10 cellular contexts compared by ENCODE assay signal in the genomic region with DNA sequence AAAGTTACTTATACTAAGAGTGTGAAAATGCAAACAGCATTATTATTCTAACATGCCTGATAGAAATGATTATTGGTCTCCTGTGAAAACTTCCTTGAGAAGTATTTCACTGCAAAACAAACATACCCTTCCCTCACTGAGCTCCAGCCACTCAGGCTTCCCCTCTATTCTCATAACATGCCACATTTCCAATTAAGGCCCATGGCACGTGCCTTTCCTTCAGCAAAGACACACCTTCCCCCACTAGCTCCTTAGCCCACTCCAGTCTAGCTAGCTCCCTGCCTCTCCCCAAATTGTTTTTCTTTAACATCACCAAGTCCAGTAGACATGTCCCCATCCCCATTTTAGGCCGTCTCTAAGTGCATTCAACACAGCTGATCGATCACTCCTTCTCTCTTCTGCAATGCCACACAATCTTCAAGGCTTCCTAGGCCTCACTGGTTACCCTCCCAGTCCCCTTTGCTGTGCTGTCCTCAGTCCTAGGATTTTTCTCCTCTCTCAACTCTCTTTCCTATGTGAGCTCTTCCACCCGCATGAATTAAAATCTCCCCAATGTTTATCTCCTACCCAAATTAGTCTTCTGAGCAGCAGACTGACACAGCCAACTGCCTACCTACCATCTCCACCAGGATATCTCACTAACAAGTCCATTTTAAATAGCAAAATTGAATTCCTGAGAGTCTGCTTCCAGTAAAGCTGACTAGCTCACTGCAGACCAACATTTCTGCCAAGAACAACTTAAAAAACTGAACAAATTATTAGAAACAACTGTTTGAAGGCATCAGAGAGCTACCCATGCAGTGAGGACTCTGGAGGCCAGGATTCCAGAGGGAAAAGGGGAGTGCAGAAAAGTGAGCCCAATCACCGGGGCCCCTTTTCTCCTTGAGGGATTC. TPM values are rescaled to one million over a fixed set of nuclear protein-coding genes. Genes with fewer than 3 reads are reported as not detected.
DNase-seq lines count a peak whose midpoint lies in the region; ATAC-seq, FAIRE-seq and TF ChIP-seq lines count a peak whose summit lies in the region.
"Had no signal": no experiment of that assay in that cellular context is flagged by ENCODE, and none has a peak within 500 bp of the region (broad histone marks: within the 10 kb centered on the region; RNA-seq: fewer than 3 reads in every experiment).

No MANE protein-coding gene starts in this region.

- H3K27ac ChIP-seq in HEK293 (ENCODE audit: extremely low read depth, low read depth, low read length) (no peak overlapping the region), H1 (ENCODE audit: low read depth, low read length) (no peak overlapping the region), mesenchymal stem cell (ENCODE audit: low read length, poor library complexity, severe bottlenecking) (no peak overlapping the region), thoracic aorta (peak overlapping the region; percentile 71 to 79)

- H3K56ac ChIP-seq in H1 (replicated peaks; ENCODE audit: insufficient read length, low read depth, low read length), result no peak overlapping the region

- no peaks in the 10 kb centered on the region for H3K23me2 ChIP-seq in H1 (ENCODE audit: low read depth, low read length)

- 85% methylated on average over 4 of the region's 5 CpGs; no CpG with 5 or more reads in 1 of the 2 experiments for WGBS in H1 (ENCODE audit: extremely low coverage in 1 of 2, insufficient coverage in 1 of 2, insufficient read length in 1 of 2, insufficient replicate concordance in 2 of 2, low coverage in 1 of 2, low lambda C conversion rate in 2 of 2, missing lambda C conversion rate in 1 of 2), 2 experiments
- WGBS in mesenchymal stem cell, result 89% methylated on average over 5 of the region's 5 CpGs

- no peak overlapping the region for H2BK20ac ChIP-seq in H1 (ENCODE audit: low read length)

- 0 out of 2 replicates have a peak, but pooled peaks cover 3% of the 10 kb centered on the region for H3K79me1 ChIP-seq in H1 (ENCODE audit: low read depth, low read length)
- H3K79me1 ChIP-seq in mesenchymal stem cell (replicated peaks; ENCODE audit: low read length, poor library complexity, severe bottlenecking), result peaks cover 24% of the 10 kb centered on the region

- no peak overlapping the region for H4K5ac ChIP-seq in H1 (ENCODE audit: insufficient read length, low read depth, low read length)

- H3K36me3 ChIP-seq in HEK293 (ENCODE audit: control insufficient read depth in 2 of 2, insufficient read depth in 1 of 2, low read length in 2 of 2) (no peaks in the 10 kb centered on the region), H1 (ENCODE audit: control insufficient read depth in 2 of 4, insufficient read depth in 4 of 4, low read length in 3 of 4) (no peaks in the 10 kb centered on the region), mesenchymal stem cell (ENCODE audit: control insufficient read depth in 1 of 2, insufficient read depth in 2 of 2, low read depth in 1 of 2, low read length in 2 of 2) (no peaks in the 10 kb centered on the region), thoracic aorta (no peaks in the 10 kb centered on the region)

- H3K14ac ChIP-seq in H1 (ENCODE audit: insufficient read length) (no peak overlapping the region), mesenchymal stem cell (ENCODE audit: low read length in 2 of 2) (peak overlapping the region in 1 of 2 experiments; percentile 89)

- H3K4me1 ChIP-seq in HEK293 (ENCODE audit: control insufficient read depth, insufficient read depth, low read length), result peaks cover 12% of the 10 kb centered on the region; the same call in 1 of the 2 replicates
- H3K4me1 ChIP-seq in H1 (replicated peaks in 1 of 4; ENCODE audit: control insufficient read depth in 3 of 4, insufficient read depth in 4 of 4, low read length in 3 of 4), result peaks cover 0 to 9% (median 2%) of the 10 kb centered on the region in 4 experiments; a peak in 3 of 7 replicates
- peaks cover 3% of the 10 kb centered on the region for H3K4me1 ChIP-seq in mesenchymal stem cell (ENCODE audit: control insufficient read depth, insufficient read depth, low read depth, low read length)
- peaks cover 47 to 73% of the 10 kb centered on the region in 2 donors for H3K4me1 ChIP-seq in thoracic aorta (ENCODE audit: control insufficient read depth in 1 of 2, low read depth in 2 of 2)

- H2BK120ac ChIP-seq in H1 (replicated peaks; ENCODE audit: low read depth, low read length) (no peak overlapping the region), mesenchymal stem cell (ENCODE audit: low read depth, low read length) (no peak overlapping the region)

- peaks cover 0 to 2% of the 10 kb centered on the region in 2 experiments for H4K20me1 ChIP-seq in H1 (replicated peaks in 1 of 2; ENCODE audit: control insufficient read depth in 1 of 2, insufficient read depth in 2 of 2, low read length in 2 of 2)

- no peaks in the 10 kb centered on the region for H3K27me3 ChIP-seq in H1 (replicated peaks in 1 of 4; ENCODE audit: control insufficient read depth in 3 of 4, extremely low read depth in 1 of 4, insufficient read depth in 3 of 4, low read length in 3 of 4)
- H3K27me3 ChIP-seq in mesenchymal stem cell (ENCODE audit: control insufficient read depth in 1 of 2, insufficient read depth in 1 of 2, low read length in 2 of 2), result no peaks in the 10 kb centered on the region
- no peaks in the 10 kb centered on the region for H3K27me3 ChIP-seq in thoracic aorta (replicated peaks; ENCODE audit: insufficient read depth)

- 0 out of 2 replicates have a peak overlapping the region, but pooled peaks have one; percentile 1 for H2AK5ac ChIP-seq in H1 (ENCODE audit: low read depth, low read length)
- peak overlapping the region; percentile 65 for H2AK5ac ChIP-seq in mesenchymal stem cell (ENCODE audit: low read length, severe bottlenecking)

- no peak for TF ChIP-seq EP300 in H1 (IDR thresholded peaks at IDR 0.05; ENCODE audit: borderline replicate concordance in 1 of 2, low read depth in 2 of 2, low read length in 2 of 2)

- TF ChIP-seq RAD21 in H1 (IDR thresholded peaks at IDR 0.05 in 1 of 2, conservative IDR thresholded peaks at IDR 0.05 in 1 of 2; ENCODE audit: low read depth in 2 of 2, low read length in 2 of 2), result no peak

- no peak overlapping the region for H4K91ac ChIP-seq in H1 (replicated peaks; ENCODE audit: insufficient read length, low read length)
- peak overlapping the region; percentile 73 for H4K91ac ChIP-seq in mesenchymal stem cell (ENCODE audit: low read length)

- H4K8ac ChIP-seq in H1 (ENCODE audit: extremely low read depth, insufficient read depth, low read length) (no peak overlapping the region), mesenchymal stem cell (ENCODE audit: low read length) (peak overlapping the region; percentile 60)

- FAIRE-seq in H1 (lab: Jason Lieb, UNC), result no peak

- no peak for TF ChIP-seq POLR2A in H1 (IDR thresholded peaks at IDR 0.05; ENCODE audit: control extremely low read depth in 1 of 2, low read depth in 2 of 2, low read length in 2 of 2)

- H3K4me2 ChIP-seq in H1 (ENCODE audit: insufficient read depth in 1 of 2, low read depth in 2 of 2, low read length in 2 of 2) (no peak overlapping the region), mesenchymal stem cell (ENCODE audit: low read length, poor library complexity, severe bottlenecking) (no peak overlapping the region)

- DNase-seq in H1 (ENCODE audit: low read depth in 1 of 2, low spot score in 2 of 2), result peak in 1 of 2 experiments; percentile 39
- no peak for DNase-seq in mesenchymal stem cell
- DNase-seq in thoracic aorta (ENCODE audit: low spot score), result no peak
- DNase-seq in DMS153 treated with DMSO at 0.1 percent for 48 hours (lab: John Stamatoyannopoulos, UW; ENCODE audit: unreplicated experiment), result no peak
- DNase-seq in MV-4-11 (lab: John Stamatoyannopoulos, UW), result no peak
- DNase-seq in central memory CD4-positive, alpha-beta T cell, result no peak
- DNase-seq: Caco-2; stimulated activated CD4-positive, alpha-beta T cell treated with anti-CD3 and anti-CD28 coated beads, Interleukin-2, amount 100 ng/mL, for 48 hours had no signal

- H2BK5ac ChIP-seq in H1 (ENCODE audit: low read depth, low read length) (0 out of 2 replicates have a peak overlapping the region, but pooled peaks have one; percentile 52), mesenchymal stem cell (ENCODE audit: low read depth, low read length, poor library complexity, severe bottlenecking) (no peak overlapping the region)

- no peak overlapping the region for H3K4ac ChIP-seq in H1 (replicated peaks; ENCODE audit: insufficient read length, low read depth, low read length)
- no peak overlapping the region for H3K4ac ChIP-seq in mesenchymal stem cell (ENCODE audit: low read depth in 1 of 2, low read length in 2 of 2)

- H3K9ac ChIP-seq in H1 (replicated peaks in 1 of 4; ENCODE audit: extremely low read depth in 1 of 4, low read depth in 3 of 4, low read length in 3 of 4), result no peak overlapping the region
- peak overlapping the region; percentile 61 for H3K9ac ChIP-seq in mesenchymal stem cell (ENCODE audit: low read length)

- CTCF ChIA-PET in HEK293 (lab: Yijun Ruan, JAX) (interaction anchor here (0.6 to 1.1 kb wide), 2 partner anchors 13 to 62 kb away, joined by 3 to 4 read pairs; no protein-coding TSS in a partner anchor), H1 (lab: Charles Lee; ENCODE audit: partially characterized antibody) (interaction anchor here (0.7 to 1.2 kb wide), 8 partner anchors 11 to 100 kb away, joined by 3 to 6 read pairs (median 4); no protein-coding TSS in a partner anchor)

- H3K18ac ChIP-seq in H1 (ENCODE audit: extremely low read depth, low read length) (no peak overlapping the region; the same call in 1 of the 2 replicates), mesenchymal stem cell (ENCODE audit: low read depth in 1 of 2, low read length in 2 of 2) (peak overlapping the region; percentile 11 to 78)

- peaks cover 0 to 24% of the 10 kb centered on the region in 2 experiments; a peak in 1 of 4 replicates for H3K79me2 ChIP-seq in H1 (ENCODE audit: control insufficient read depth in 1 of 2, insufficient read depth in 2 of 2, low read length in 2 of 2)

- H2BK15ac ChIP-seq in H1 (ENCODE audit: low read length) (no peak overlapping the region), mesenchymal stem cell (ENCODE audit: low read depth, poor library complexity, severe bottlenecking) (no peak overlapping the region)

- POLR2A ChIA-PET in HEK293 (lab: Yijun Ruan, JAX), result interaction anchor here (1.2 kb wide), 1 partner anchor 13 kb away, joined by 4 read pairs; no protein-coding TSS in a partner anchor
- POLR2A ChIA-PET in H1 (lab: Charles Lee; ENCODE audit: partially characterized antibody), result interaction anchor here (1.1 kb wide), 1 partner anchor 10 kb away, joined by 3 read pairs; no protein-coding TSS in a partner anchor

- H2AFZ ChIP-seq in H1 (ENCODE audit: low read length) (no peak overlapping the region), mesenchymal stem cell (ENCODE audit: low read depth, low read length) (no peak overlapping the region)

- H3K4me3 ChIP-seq in HEK293 (ENCODE audit: low read depth, low read length), result no peak overlapping the region
- H3K4me3 ChIP-seq in H1 (ENCODE audit: extremely low read depth in 1 of 4, insufficient read depth in 2 of 4, low read depth in 3 of 4, low read length in 4 of 4), result no peak overlapping the region
- H3K4me3 ChIP-seq in mesenchymal stem cell (ENCODE audit: insufficient read depth in 1 of 2, low read depth in 1 of 2, low read length in 2 of 2), result peak overlapping the region in 1 of 2 experiments; percentile 44
- H3K4me3 ChIP-seq in thoracic aorta, result peak overlapping the region; percentile 7

- ATAC-seq in thoracic aorta (ENCODE audit: insufficient number of reproducible peaks, low FRiP score, low read depth), result peak; percentile 19
- ATAC-seq in GM19463 (IDR thresholded peaks at IDR 0.05; ENCODE audit: unreplicated experiment), result no peak

- H2BK12ac ChIP-seq in H1 (ENCODE audit: low read depth, low read length), result peak overlapping the region; percentile 71; the same call in 1 of the 2 replicates
- H2BK12ac ChIP-seq in mesenchymal stem cell (ENCODE audit: low read length in 2 of 2), result peak overlapping the region; percentile 51 to 77

- no peak overlapping the region for H3K23ac ChIP-seq in H1 (ENCODE audit: insufficient read length)
- no peak overlapping the region for H3K23ac ChIP-seq in mesenchymal stem cell (ENCODE audit: low read length in 2 of 2)

- H3K9me3 ChIP-seq in HEK293 (ENCODE audit: control insufficient read depth, insufficient read depth, low read depth, low read length) (no peaks in the 10 kb centered on the region), H1 (ENCODE audit: insufficient read depth in 2 of 2, low read depth in 1 of 2, low read length in 1 of 2) (no peaks in the 10 kb centered on the region), mesenchymal stem cell (ENCODE audit: control insufficient read depth, low read length) (no peaks in the 10 kb centered on the region), thoracic aorta (no peaks in the 10 kb centered on the region)
- H3K9me3 ChIP-seq: Caco-2 had no signal

- TF ChIP-seq CTCF in HEK293 (tag by site-specific recombination; IDR thresholded peaks at IDR 0.05) (no peak), H1 (IDR thresholded peaks at IDR 0.05; ENCODE audit: control extremely low read depth in 1 of 3, insufficient read depth in 1 of 3, low read depth in 1 of 3, low read length in 3 of 3) (no peak), thoracic aorta (IDR thresholded peaks at IDR 0.05) (no peak)

RNA-seq across cellular contexts. Expression of a gene that starts 11.9 kb away (rescaled TPM):
- 9.7 and 11.9 TPM in 2 replicates for total RNA-seq in H1 (2021; fragmentation: NEBNext Ultra II Directional; extraction: Animal tissue kit (Norgen Biotek cat#: 25700))
- polyA plus RNA-seq in H1 (2011; rRNA removed), result 10.3 and 15.4 TPM in 2 replicates
- polyA plus RNA-seq in H1 (2011; cell fraction: cytosol; rRNA removed), result 9.3 TPM
- polyA plus RNA-seq in H1 (2011; cell fraction: nucleus; rRNA removed), result 24.2 TPM
- 7.1 to 10.0 TPM (median 9.3 TPM) in 4 replicates for polyA plus RNA-seq in H1 (2012, experiment 1 of 2)
- 3.8 TPM for polyA plus RNA-seq in H1 (2012, experiment 2 of 2)
- polyA plus RNA-seq in H1 (2013, experiment 1 of 2), result 8.0 TPM
- polyA plus RNA-seq in H1 (2013, experiment 2 of 2), result 9.2 TPM
- polyA minus RNA-seq in H1 (2011; rRNA and poly(A)+ RNA removed), result 5.1 and 10.3 TPM in 2 replicates
- polyA minus RNA-seq in H1 (2011; cell fraction: cytosol; rRNA and poly(A)+ RNA removed), result 9.4 TPM
- 11.6 TPM for polyA minus RNA-seq in H1 (2011; cell fraction: nucleus; rRNA and poly(A)+ RNA removed)
- 29.0 TPM for polyA plus RNA-seq in mesenchymal stem cell (2013, experiment 1 of 2)
- polyA plus RNA-seq in mesenchymal stem cell (2013, experiment 2 of 2), result 33.4 TPM
- 10 to 100 TPM; 83.8 to 89.4 TPM for total RNA-seq in thoracic aorta

Comparison
In these comparisons a context has a peak if more than half of its experiments do, and no peak if none do; other contexts are left out.
1. H3K27ac ChIP-seq: peak in thoracic aorta (2 of 2); none in HEK293 (single experiment), H1 (single experiment) and mesenchymal stem cell (single experiment).